Comparison of ENCODE assay signal across 1 cellular context in genomic region chr3:101646726-101647125, GRCh38.
TF ChIP-seq lines count a peak whose summit lies in the region.

No MANE protein-coding gene starts in this region.

TF ChIP-seq in GM23338, 12 proteins besides CTCF, POLR2A, EP300 and RAD21:
- TF ChIP-seq ZNF462 (CRISPR knock-in tag; IDR thresholded peaks at IDR 0.05) (no peak), POLR2AphosphoS5 (IDR thresholded peaks at IDR 0.05; ENCODE audit: low read depth) (no peak), JUNB (IDR thresholded peaks at IDR 0.05; ENCODE audit: unreplicated experiment) (no peak)
